In genomic region chr1:232016636-232017035, GRCh38 we compare ENCODE assay signal across 24 cellular contexts.
"Had no signal": no experiment of that assay in that cellular context is flagged by ENCODE, and none has a peak within 500 bp of the region (broad histone marks: within the 10 kb centered on the region; RNA-seq: fewer than 3 reads in every experiment).

No MANE protein-coding gene starts in this region.

- H3K27me3 ChIP-seq: tibial nerve, uterus had no signal

- H3K27ac ChIP-seq: left ventricle myocardium inferior, tibial nerve, uterus had no signal

- H3K36me3 ChIP-seq: left ventricle myocardium inferior, tibial nerve, uterus had no signal

- H3K27ac Mint-ChIP-seq: activated naive CD4-positive, alpha-beta T cell treated with anti-CD3 and anti-CD28 coated beads, Interleukin-2, amount 10 ng/mL, durations not matched to agents 7 days and 5 days; activated T-helper 17 cell treated with anti-CD3 and anti-CD28 coated beads, Interleukin-2, amount 50 U/mL, for 72 hours; dendritic cell treated with granulocyte-macrophage colony-stimulating factor and Interleukin-4, amounts not matched to agents 40 ng/mL and 50 ng/mL, for 4 days; effector memory CD8-positive, alpha-beta T cell; natural killer cell treated with Interleukin-12 subunit alpha and Interleukin-12 subunit beta and Interleukin-15 and Interleukin-18, amount 100 ng/mL, for 72 hours; T-cell had no signal

- H3K4me3 Mint-ChIP-seq: activated naive CD4-positive, alpha-beta T cell treated with anti-CD3 and anti-CD28 coated beads, Interleukin-2, amount 10 ng/mL, durations not matched to agents 7 days and 5 days; activated T-helper 17 cell treated with anti-CD3 and anti-CD28 coated beads, Interleukin-2, amount 50 U/mL, for 72 hours; brain; central memory CD8-positive, alpha-beta T cell; dendritic cell treated with granulocyte-macrophage colony-stimulating factor and Interleukin-4, amounts not matched to agents 40 ng/mL and 50 ng/mL, for 4 days; effector memory CD8-positive, alpha-beta T cell; natural killer cell treated with Interleukin-12 subunit alpha and Interleukin-12 subunit beta and Interleukin-15 and Interleukin-18, amount 100 ng/mL, for 72 hours; T-cell had no signal

- DNase-seq: activated CD4-positive, alpha-beta T cell treated with anti-CD3 and anti-CD28 coated beads, Interleukin-2, amount 50 U/mL, for 1 hour; activated naive CD4-positive, alpha-beta T cell treated with anti-CD3 and anti-CD28 coated beads, Interleukin-2, amount 10 ng/mL, durations not matched to agents 7 days and 5 days; activated T-cell treated with anti-CD3 and anti-CD28 coated beads for 4 hours; effector memory CD8-positive, alpha-beta T cell; hypothalamus; left ventricle myocardium inferior; mesendoderm; nucleus accumbens; posterior cingulate gyrus; retina; stimulated activated CD4-positive, alpha-beta T cell treated with anti-CD3 and anti-CD28 coated beads, Interleukin-15, amount 100 ng/mL, for 24 hours; stimulated activated CD4-positive, alpha-beta T cell treated with anti-CD3 and anti-CD28 coated beads, Interleukin-4, amount 100 ng/mL, for 24 hours; stimulated activated naive CD4-positive, alpha-beta T cell; substantia nigra; T-cell; T-helper 9 cell; uterus had no signal

- ATAC-seq: activated CD4-positive, CD25-positive, alpha-beta regulatory T cell treated with anti-CD3 and anti-CD28 coated beads, Interleukin-2, amount 50 U/mL, for 24 hours; activated T-helper 17 cell treated with anti-CD3 and anti-CD28 coated beads, Interleukin-2, amount 50 U/mL, for 72 hours; effector memory CD8-positive, alpha-beta T cell; natural killer cell treated with Interleukin-12 subunit alpha and Interleukin-12 subunit beta and Interleukin-15 and Interleukin-18, amount 100 ng/mL, for 72 hours; T-cell had no signal

- H3K9me3 Mint-ChIP-seq: activated naive CD4-positive, alpha-beta T cell treated with anti-CD3 and anti-CD28 coated beads, Interleukin-2, amount 10 ng/mL, durations not matched to agents 7 days and 5 days; activated T-helper 17 cell treated with anti-CD3 and anti-CD28 coated beads, Interleukin-2, amount 50 U/mL, for 72 hours; brain; central memory CD8-positive, alpha-beta T cell; dendritic cell treated with granulocyte-macrophage colony-stimulating factor and Interleukin-4, amounts not matched to agents 40 ng/mL and 50 ng/mL, for 4 days; effector memory CD8-positive, alpha-beta T cell; natural killer cell treated with Interleukin-12 subunit alpha and Interleukin-12 subunit beta and Interleukin-15 and Interleukin-18, amount 100 ng/mL, for 72 hours; T-cell had no signal

- H3K9me3 ChIP-seq: left ventricle myocardium inferior, tibial nerve, uterus had no signal

- H3K4me3 ChIP-seq: left ventricle myocardium inferior, tibial nerve, uterus had no signal

- H3K4me1 ChIP-seq: uterus had no signal

- H3K27me3 Mint-ChIP-seq: activated naive CD4-positive, alpha-beta T cell treated with anti-CD3 and anti-CD28 coated beads, Interleukin-2, amount 10 ng/mL, durations not matched to agents 7 days and 5 days; activated T-helper 17 cell treated with anti-CD3 and anti-CD28 coated beads, Interleukin-2, amount 50 U/mL, for 72 hours; brain; central memory CD8-positive, alpha-beta T cell; dendritic cell treated with granulocyte-macrophage colony-stimulating factor and Interleukin-4, amounts not matched to agents 40 ng/mL and 50 ng/mL, for 4 days; effector memory CD8-positive, alpha-beta T cell; natural killer cell treated with Interleukin-12 subunit alpha and Interleukin-12 subunit beta and Interleukin-15 and Interleukin-18, amount 100 ng/mL, for 72 hours; T-cell had no signal

- H3K36me3 Mint-ChIP-seq: activated naive CD4-positive, alpha-beta T cell treated with anti-CD3 and anti-CD28 coated beads, Interleukin-2, amount 10 ng/mL, durations not matched to agents 7 days and 5 days; brain; natural killer cell treated with Interleukin-12 subunit alpha and Interleukin-12 subunit beta and Interleukin-15 and Interleukin-18, amount 100 ng/mL, for 72 hours had no signal

- H3K4me1 Mint-ChIP-seq: activated naive CD4-positive, alpha-beta T cell treated with anti-CD3 and anti-CD28 coated beads, Interleukin-2, amount 10 ng/mL, durations not matched to agents 7 days and 5 days; activated T-helper 17 cell treated with anti-CD3 and anti-CD28 coated beads, Interleukin-2, amount 50 U/mL, for 72 hours; central memory CD8-positive, alpha-beta T cell; T-cell had no signal
